Comparison of ENCODE assay signal across 21 cellular contexts in the genomic region with DNA sequence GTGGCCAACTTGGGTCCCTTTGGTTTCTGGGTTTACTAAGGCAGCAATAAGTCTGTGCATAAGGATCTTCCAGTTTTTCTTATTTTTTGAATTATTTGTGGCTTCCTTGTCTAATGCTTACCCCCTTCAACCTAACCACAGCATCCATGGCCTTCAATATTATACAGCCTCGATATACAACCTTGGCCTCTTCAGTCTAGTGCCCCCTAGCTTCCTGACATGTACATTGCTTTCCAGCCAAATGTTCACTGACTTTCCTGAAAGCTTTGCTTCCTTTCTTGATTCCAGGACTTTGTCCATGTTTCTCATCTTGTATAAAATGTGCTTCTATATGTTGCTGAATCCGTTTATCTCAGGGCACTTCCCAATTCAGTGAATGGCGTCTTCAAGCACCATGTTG.
"Had no signal": no experiment of that assay in that cellular context is flagged by ENCODE, and none has a peak within 500 bp of the region (broad histone marks: within the 10 kb centered on the region; RNA-seq: fewer than 3 reads in every experiment).

No MANE protein-coding gene starts in this region.

- H3K36me3 Mint-ChIP-seq: activated naive CD4-positive, alpha-beta T cell treated with anti-CD3 and anti-CD28 coated beads, Interleukin-2, amount 50 U/mL, for 24 hours; naive B cell; stimulated activated effector memory CD8-positive, alpha-beta T cell treated with anti-CD3 and anti-CD28 coated beads, Interleukin-12 subunit alpha, Interleukin-12 subunit beta, amount 100 ng/mL, for 72 hours had no signal

- H3K4me3 ChIP-seq: body of pancreas, cardiac muscle cell, heart right ventricle, lower lobe of right lung, right lobe of liver, skin epidermis, tibial artery had no signal

- H3K9me3 ChIP-seq: body of pancreas, heart right ventricle, lower lobe of right lung, right lobe of liver, tibial artery had no signal

- H3K4me1 Mint-ChIP-seq: activated CD4-positive, alpha-beta T cell treated with anti-CD3 and anti-CD28 coated beads, Interleukin-2, amount 10 ng/mL, durations not matched to agents 24 days and 14 days; activated naive CD4-positive, alpha-beta T cell treated with anti-CD3 and anti-CD28 coated beads, Interleukin-2, amount 50 U/mL, for 24 hours; naive B cell; stimulated activated effector memory CD8-positive, alpha-beta T cell treated with anti-CD3 and anti-CD28 coated beads, Interleukin-12 subunit alpha, Interleukin-12 subunit beta, amount 100 ng/mL, for 72 hours; stimulated activated naive CD8-positive, alpha-beta T cell treated with anti-CD3 and anti-CD28 coated beads, Interleukin-15, amount 100 ng/mL, for 72 hours had no signal

- H3K27me3 ChIP-seq: body of pancreas, cardiac muscle cell, heart right ventricle, right lobe of liver, tibial artery had no signal

- H3K4me3 Mint-ChIP-seq: activated CD4-positive, alpha-beta T cell treated with anti-CD3 and anti-CD28 coated beads, Interleukin-2, amount 10 ng/mL, durations not matched to agents 24 days and 14 days; activated CD8-positive, alpha-beta T cell treated with anti-CD3 and anti-CD28 coated beads, Interleukin-2, amount 10 ng/mL, durations not matched to agents 7 days and 5 days; activated naive CD4-positive, alpha-beta T cell treated with anti-CD3 and anti-CD28 coated beads, Interleukin-2, amount 50 U/mL, for 24 hours; stimulated activated effector memory CD8-positive, alpha-beta T cell treated with anti-CD3 and anti-CD28 coated beads, Interleukin-12 subunit alpha, Interleukin-12 subunit beta, amount 100 ng/mL, for 72 hours; stimulated activated naive CD8-positive, alpha-beta T cell treated with anti-CD3 and anti-CD28 coated beads, Interleukin-15, amount 100 ng/mL, for 72 hours had no signal

- ATAC-seq: activated CD8-positive, alpha-beta T cell treated with anti-CD3 and anti-CD28 coated beads, Interleukin-2, amount 10 ng/mL, durations not matched to agents 7 days and 5 days; body of pancreas; heart right ventricle; lower lobe of right lung; right lobe of liver; stimulated activated effector memory CD8-positive, alpha-beta T cell treated with anti-CD3 and anti-CD28 coated beads, Interleukin-12 subunit alpha, Interleukin-12 subunit beta, amount 100 ng/mL, for 72 hours; stimulated activated naive CD8-positive, alpha-beta T cell treated with anti-CD3 and anti-CD28 coated beads, Interleukin-15, amount 100 ng/mL, for 72 hours had no signal

- H3K36me3 ChIP-seq: cardiac muscle cell, heart right ventricle, lower lobe of right lung, right lobe of liver, tibial artery had no signal

- H3K27ac Mint-ChIP-seq: activated CD4-positive, alpha-beta T cell treated with anti-CD3 and anti-CD28 coated beads, Interleukin-2, amount 10 ng/mL, durations not matched to agents 24 days and 14 days; activated CD8-positive, alpha-beta T cell treated with anti-CD3 and anti-CD28 coated beads, Interleukin-2, amount 10 ng/mL, durations not matched to agents 7 days and 5 days; activated naive CD4-positive, alpha-beta T cell treated with anti-CD3 and anti-CD28 coated beads, Interleukin-2, amount 50 U/mL, for 24 hours; naive B cell; stimulated activated effector memory CD8-positive, alpha-beta T cell treated with anti-CD3 and anti-CD28 coated beads, Interleukin-12 subunit alpha, Interleukin-12 subunit beta, amount 100 ng/mL, for 72 hours; stimulated activated naive CD8-positive, alpha-beta T cell treated with anti-CD3 and anti-CD28 coated beads, Interleukin-15, amount 100 ng/mL, for 72 hours had no signal

- DNase-seq: activated CD4-positive, alpha-beta T cell treated with anti-CD3 and anti-CD28 coated beads, Interleukin-2, amount 10 ng/mL, durations not matched to agents 24 days and 14 days; activated CD4-positive, CD25-positive, alpha-beta regulatory T cell; activated CD8-positive, alpha-beta T cell treated with anti-CD3 and anti-CD28 coated beads, Interleukin-2, amount 10 ng/mL, durations not matched to agents 7 days and 5 days; activated gamma-delta T cell treated with Interleukin-2 at 50 U/mL for 16 hours; anterior cingulate cortex; body of pancreas; cortex of kidney; heart right ventricle; kidney; lower lobe of right lung; mesendoderm; naive B cell; posterior cingulate gyrus; right lobe of liver; stimulated activated CD4-positive, alpha-beta T cell treated with anti-CD3 and anti-CD28 coated beads, Interleukin-1b, Interleukin-23, amount 100 ng/mL, for 48 hours; stimulated activated naive CD8-positive, alpha-beta T cell treated with anti-CD3 and anti-CD28 coated beads, Interleukin-15, amount 100 ng/mL, for 72 hours; tibial artery had no signal

- H3K27me3 Mint-ChIP-seq: activated CD4-positive, alpha-beta T cell treated with anti-CD3 and anti-CD28 coated beads, Interleukin-2, amount 10 ng/mL, durations not matched to agents 24 days and 14 days; naive B cell; stimulated activated naive CD8-positive, alpha-beta T cell treated with anti-CD3 and anti-CD28 coated beads, Interleukin-15, amount 100 ng/mL, for 72 hours had no signal

- H3K27ac ChIP-seq: body of pancreas, cardiac muscle cell, heart right ventricle, lower lobe of right lung, right lobe of liver, skin epidermis, tibial artery had no signal

- H3K4me1 ChIP-seq: body of pancreas, heart right ventricle, lower lobe of right lung, right lobe of liver, tibial artery had no signal
